8 cellular contexts compared by ENCODE assay signal in the genomic region with DNA sequence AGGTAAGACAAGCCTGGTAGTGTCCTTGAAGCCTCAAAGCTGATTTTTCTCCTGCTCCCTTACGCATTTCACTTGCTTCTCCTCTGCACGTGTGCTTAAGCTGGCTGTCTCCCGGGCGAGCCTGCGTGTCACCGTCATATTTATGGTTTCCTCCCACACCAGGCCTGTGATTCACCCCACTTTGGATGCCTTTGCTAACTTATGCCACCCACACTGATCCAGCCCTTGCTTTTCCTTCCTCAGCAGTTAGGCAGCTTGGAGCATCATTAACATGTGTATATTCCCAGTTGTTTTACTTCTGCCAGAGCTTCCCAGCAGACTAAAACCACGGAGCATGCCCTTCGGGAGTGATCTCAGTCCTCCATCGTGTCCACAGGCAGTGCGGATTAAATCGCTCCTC. TPM values are rescaled to one million over a fixed set of nuclear protein-coding genes. Genes with fewer than 3 reads are reported as not detected.
DNase-seq lines count a peak whose midpoint lies in the region; ATAC-seq and TF ChIP-seq lines count a peak whose summit lies in the region.

No MANE protein-coding gene starts in this region.

- H3K4me3 ChIP-seq in astrocyte of the cerebellum (ENCODE audit: low read depth, low read length) = peak overlapping the region; percentile 61

- no peak for ATAC-seq in GM19452 (IDR thresholded peaks at IDR 0.05; ENCODE audit: unreplicated experiment)

- TF ChIP-seq CTCF in astrocyte of the cerebellum (IDR thresholded peaks at IDR 0.05; ENCODE audit: low read depth, low read length, missing control alignments) = no peak

- in situ Hi-C loops in astrocyte of the cerebellum (cut with HindIII; ENCODE audit: low sequenced_read_pairs) = loop anchor here (5.0 kb wide), 1 partner anchor 106 kb away; no protein-coding TSS in a partner anchor

- peak; percentile 96 for DNase-seq in Daoy (ENCODE audit: low read depth)
- peak; percentile 93 for DNase-seq in SW480 (ENCODE audit: low spot score)
- no peak for DNase-seq in astrocyte of the cerebellum (ENCODE audit: low read depth)
- DNase-seq in left kidney (ENCODE audit: low read depth, low spot score) = peak; percentile 83
- peak; percentile 35 to 60 for DNase-seq in stimulated activated CD4-positive, alpha-beta T cell treated with anti-CD3 and anti-CD28 coated beads, Interleukin-4, amount 100 ng/mL, for 48 hours (ENCODE audit: low read depth in 2 of 2)
- no peak for DNase-seq in iPS-NIHi11 (ENCODE audit: low spot score)
- DNase-seq in effector CD8-positive, alpha-beta T cell (lab: John Stamatoyannopoulos, UW) = no peak

RNA-seq across cellular contexts. Expression of gene ST3GAL5, which starts 2.2 kb away (rescaled TPM):
- 24.5 and 31.9 TPM in 2 replicates for total RNA-seq in Daoy (2014; rRNA removed; shearing (Covaris generic))

Comparison
In these comparisons a context has a peak if more than half of its experiments do, and no peak if none do; other contexts are left out.
1. DNase-seq: peak in Daoy (single experiment), SW480 (single experiment), left kidney (single experiment) and stimulated activated CD4-positive, alpha-beta T cell treated with anti-CD3 and anti-CD28 coated beads, Interleukin-4, amount 100 ng/mL, for 48 hours (2 of 2); none in astrocyte of the cerebellum (single experiment), iPS-NIHi11 (single experiment) and effector CD8-positive, alpha-beta T cell (single experiment).